In genomic region chr4:26812049-26812729, GRCh38 we compare ENCODE assay signal across 13 cellular contexts. TPM values are rescaled to one million over a fixed set of nuclear protein-coding genes. Genes with fewer than 3 reads are reported as not detected.
A peak's percentile ranks its signal among the peaks of the same experiment; 100 is the strongest.
DNase-seq lines count a peak whose midpoint lies in the region; ATAC-seq and TF ChIP-seq lines count a peak whose summit lies in the region.
"Had no signal": no experiment of that assay in that cellular context is flagged by ENCODE, and none has a peak within 500 bp of the region (broad histone marks: within the 10 kb centered on the region; RNA-seq: fewer than 3 reads in every experiment).

No MANE protein-coding gene starts in this region.

- H3K4me1 Mint-ChIP-seq in activated CD4-positive, alpha-beta T cell treated with anti-CD3 and anti-CD28 coated beads, Interleukin-2, amount 10 ng/mL, durations not matched to agents 24 days and 14 days, result peaks cover 12% of the 10 kb centered on the region

- H3K36me3 Mint-ChIP-seq in activated CD4-positive, alpha-beta T cell treated with anti-CD3 and anti-CD28 coated beads, Interleukin-2, amount 10 ng/mL, durations not matched to agents 24 days and 14 days (ENCODE audit: low read depth), result peaks cover 2% of the 10 kb centered on the region

- H3K9me3 Mint-ChIP-seq in activated CD4-positive, alpha-beta T cell treated with anti-CD3 and anti-CD28 coated beads, Interleukin-2, amount 10 ng/mL, durations not matched to agents 24 days and 14 days, result peaks cover 16% of the 10 kb centered on the region

- CTCF ChIA-PET in RWPE1 (lab: Yijun Ruan, JAX), result interaction anchor here (0.6 kb wide), 2 partner anchors 24 to 41 kb away, joined by 4 read pairs; no protein-coding TSS in a partner anchor

- POLR2A ChIA-PET in RWPE1 (lab: Yijun Ruan, JAX; ENCODE audit: low non-redundant PET), result no interaction called here

- peak in 3 of 4 donors; percentile 26 to 36 (median 35) for ATAC-seq in psoas muscle
- ATAC-seq in GM18868 (IDR thresholded peaks at IDR 0.05; ENCODE audit: unreplicated experiment), result no peak
- ATAC-seq in HG03139 (IDR thresholded peaks at IDR 0.05; ENCODE audit: unreplicated experiment), result no peak
- ATAC-seq: A549 had no signal

- H3K27ac ChIP-seq in RWPE1, result no peak overlapping the region; the same call in 1 of the 2 replicates
- H3K27ac ChIP-seq in psoas muscle, result no peak overlapping the region
- H3K27ac ChIP-seq: A549, SJSA1 had no signal

- no peak overlapping the region for H3K4me3 ChIP-seq in psoas muscle
- H3K4me3 ChIP-seq: A549, SJSA1 had no signal

- no peaks in the 10 kb centered on the region for H3K36me3 ChIP-seq in psoas muscle (ENCODE audit: insufficient read depth in 1 of 2, low read depth in 1 of 2)
- H3K36me3 ChIP-seq: SJSA1 had no signal

- H3K27ac Mint-ChIP-seq in activated CD4-positive, alpha-beta T cell treated with anti-CD3 and anti-CD28 coated beads, Interleukin-2, amount 10 ng/mL, durations not matched to agents 24 days and 14 days, result no peak overlapping the region

- H3K27me3 ChIP-seq in psoas muscle (ENCODE audit: insufficient read depth in 3 of 3, low read length in 2 of 3), result no peaks in the 10 kb centered on the region
- H3K27me3 ChIP-seq: SJSA1 had no signal

- no peaks in the 10 kb centered on the region for H3K9me3 ChIP-seq in psoas muscle
- H3K9me3 ChIP-seq: A549, SJSA1 had no signal

- DNase-seq in activated CD4-positive, alpha-beta T cell treated with anti-CD3 and anti-CD28 coated beads, Interleukin-2, amount 10 ng/mL, durations not matched to agents 24 days and 14 days, result no peak
- DNase-seq in activated CD4-positive, alpha-beta T cell treated with anti-CD3 and anti-CD28 coated beads for 1 hour, result no peak
- DNase-seq in RWPE1 (ENCODE audit: low spot score) (peak; percentile 45), foreskin melanocyte (peak; percentile 72), psoas muscle (no peak)
- no peak for DNase-seq in stimulated activated CD4-positive, alpha-beta T cell treated with anti-CD3 and anti-CD28 coated beads, Interleukin-4, amount 100 ng/mL, for 4 hours
- DNase-seq: NCI-H1417, NCI-H748 treated with DMSO at 0.1 percent for 48 hours, retina had no signal

- intact Hi-C loops in activated CD4-positive, alpha-beta T cell treated with anti-CD3 and anti-CD28 coated beads, Interleukin-2, amount 10 ng/mL, durations not matched to agents 24 days and 14 days (cut with micrococcal nuclease), result no loop called here
- intact Hi-C loops in psoas muscle (cut with DNase I), result no loop called here

- peaks cover 2% of the 10 kb centered on the region for H3K27me3 Mint-ChIP-seq in activated CD4-positive, alpha-beta T cell treated with anti-CD3 and anti-CD28 coated beads, Interleukin-2, amount 10 ng/mL, durations not matched to agents 24 days and 14 days

- peak overlapping the region; percentile 61 for H3K4me3 Mint-ChIP-seq in activated CD4-positive, alpha-beta T cell treated with anti-CD3 and anti-CD28 coated beads, Interleukin-2, amount 10 ng/mL, durations not matched to agents 24 days and 14 days

- H3K4me1 ChIP-seq in psoas muscle, result no peaks in the 10 kb centered on the region
- H3K4me1 ChIP-seq: A549 had no signal

- TF ChIP-seq CTCF in RWPE1 (conservative IDR thresholded peaks at IDR 0.05; ENCODE audit: low read depth) (no peak), psoas muscle (IDR thresholded peaks at IDR 0.05) (no peak)

- 60 to 68% (median 63%) methylated on average over 6 of the region's 6 CpGs for WGBS in psoas muscle, 3 donors

RNA-seq across cellular contexts. Expression of gene STIM2, which starts 48.5 kb away (rescaled TPM):
- 43.2 and 46.0 TPM in 2 replicates for total RNA-seq in activated CD4-positive, alpha-beta T cell treated with anti-CD3 and anti-CD28 coated beads, Interleukin-2, amount 10 ng/mL, durations not matched to agents 24 days and 14 days
- 1 to 10 TPM; 4.9 to 8.4 (median 5.9) TPM for total RNA-seq in psoas muscle
- 1 to 10 TPM; 2.4 to 4.7 (median 4.0) TPM for polyA plus RNA-seq in psoas muscle

Comparison
In these comparisons a context has a peak if more than half of its experiments do, and no peak if none do; other contexts are left out.
1. DNase-seq: peak in RWPE1 (single experiment) and foreskin melanocyte (single experiment); none in activated CD4-positive, alpha-beta T cell treated with anti-CD3 and anti-CD28 coated beads, Interleukin-2, amount 10 ng/mL, durations not matched to agents 24 days and 14 days (single experiment), activated CD4-positive, alpha-beta T cell treated with anti-CD3 and anti-CD28 coated beads for 1 hour (single experiment), psoas muscle (0 of 2) and stimulated activated CD4-positive, alpha-beta T cell treated with anti-CD3 and anti-CD28 coated beads, Interleukin-4, amount 100 ng/mL, for 4 hours (0 of 2).
2. ATAC-seq: peak in psoas muscle (3 of 4); none in GM18868 (single experiment) and HG03139 (single experiment).